1 cellular context compared by ENCODE assay signal in the genomic region with DNA sequence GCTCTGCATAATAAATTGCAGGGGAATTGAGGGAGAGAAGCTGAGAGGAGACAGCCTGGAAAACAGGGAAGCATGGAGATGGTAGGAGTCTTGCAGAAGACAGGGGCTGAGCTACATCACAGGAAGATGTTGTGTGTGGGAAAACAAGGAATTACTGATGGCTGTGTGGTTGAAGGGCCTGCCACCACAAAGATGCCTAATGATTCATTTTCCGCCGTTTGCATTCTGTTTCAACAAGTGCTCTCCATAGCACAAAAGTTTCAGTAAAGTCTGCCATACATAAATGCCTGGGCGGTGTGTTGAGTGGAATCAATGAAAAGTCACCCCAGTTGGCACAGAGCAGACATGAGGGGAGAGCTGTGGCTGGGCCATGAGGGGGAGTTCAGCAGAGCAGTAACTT.
TF ChIP-seq lines count a peak whose summit lies in the region.

No MANE protein-coding gene starts in this region.

TF ChIP-seq in IMR-90, 13 proteins besides CTCF, POLR2A, EP300 and RAD21 (continued from another document):
- TF ChIP-seq ELK1 (IDR thresholded peaks at IDR 0.05; ENCODE audit: borderline replicate concordance, low read depth, low read length): no peak
- TF ChIP-seq, protein P1, sequence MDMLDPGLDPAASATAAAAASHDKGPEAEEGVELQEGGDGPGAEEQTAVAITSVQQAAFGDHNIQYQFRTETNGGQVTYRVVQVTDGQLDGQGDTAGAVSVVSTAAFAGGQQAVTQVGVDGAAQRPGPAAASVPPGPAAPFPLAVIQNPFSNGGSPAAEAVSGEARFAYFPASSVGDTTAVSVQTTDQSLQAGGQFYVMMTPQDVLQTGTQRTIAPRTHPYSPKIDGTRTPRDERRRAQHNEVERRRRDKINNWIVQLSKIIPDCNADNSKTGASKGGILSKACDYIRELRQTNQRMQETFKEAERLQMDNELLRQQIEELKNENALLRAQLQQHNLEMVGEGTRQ (IDR thresholded peaks at IDR 0.05; ENCODE audit: low read depth, low read length): no peak
- no peak for TF ChIP-seq NFE2L2 (IDR thresholded peaks at IDR 0.05; ENCODE audit: low read depth, low read length)
- TF ChIP-seq CHD1 (IDR thresholded peaks at IDR 0.05; ENCODE audit: low read depth, low read length): no peak
- TF ChIP-seq FOS (IDR thresholded peaks at IDR 0.05; ENCODE audit: low read depth, low read length): no peak
- no peak for TF ChIP-seq SMC3 (IDR thresholded peaks at IDR 0.05; ENCODE audit: low read depth, low read length)
- no peak for TF ChIP-seq MAZ (IDR thresholded peaks at IDR 0.05; ENCODE audit: borderline replicate concordance, low read depth, low read length)
- no peak for TF ChIP-seq RCOR1 (IDR thresholded peaks at IDR 0.05; ENCODE audit: insufficient replicate concordance, low read length)
